ENCODE assay signal across 9 cellular contexts in the genomic region with DNA sequence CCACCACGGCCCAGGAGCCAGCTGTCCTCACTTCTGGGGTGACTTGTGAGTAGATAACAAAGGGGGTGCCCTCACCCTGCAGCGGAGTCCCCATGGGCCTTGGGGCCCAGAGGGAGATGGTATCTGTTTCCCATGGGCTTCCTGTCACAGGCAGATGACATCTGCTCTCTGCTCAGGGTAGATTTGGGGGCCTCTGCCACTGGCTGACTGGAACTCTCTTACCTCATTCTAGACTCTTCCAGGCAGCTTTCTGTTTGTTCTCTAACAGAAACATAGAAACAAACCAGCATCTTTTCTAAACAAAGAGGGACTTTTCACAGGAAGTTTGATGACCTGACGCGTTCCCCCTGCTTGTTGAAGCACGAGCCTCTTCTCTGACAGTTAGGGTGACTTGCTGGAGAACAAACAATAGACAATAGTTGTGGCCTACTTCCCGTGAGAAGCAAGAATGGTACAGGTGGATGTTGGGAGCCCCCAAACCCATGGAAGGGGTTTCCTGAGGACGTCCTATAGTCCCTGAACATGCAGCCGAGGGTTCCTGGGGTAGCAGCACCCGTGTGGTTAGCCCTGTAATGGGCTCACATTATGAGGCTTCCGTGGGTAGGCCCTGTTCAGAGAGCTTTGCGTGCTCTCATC.
DNase-seq lines count a peak whose midpoint lies in the region; ATAC-seq, FAIRE-seq and TF ChIP-seq lines count a peak whose summit lies in the region.
"Had no signal": no experiment of that assay in that cellular context is flagged by ENCODE, and none has a peak within 500 bp of the region (broad histone marks: within the 10 kb centered on the region; RNA-seq: fewer than 3 reads in every experiment).

No MANE protein-coding gene starts in this region.

- no peaks in the 10 kb centered on the region for H3K9me3 Mint-ChIP-seq in activated naive CD4-positive, alpha-beta T cell treated with anti-CD3 and anti-CD28 coated beads for 36 hours
- H3K9me3 Mint-ChIP-seq in neural progenitor cell, result no peaks in the 10 kb centered on the region

- peaks cover 35% of the 10 kb centered on the region for H3K4me1 ChIP-seq in A549
- H3K4me1 ChIP-seq in neural progenitor cell, result peaks cover 16% of the 10 kb centered on the region
- H3K4me1 ChIP-seq in trophoblast cell (ENCODE audit: control insufficient read depth in 1 of 2, insufficient read depth in 2 of 2, low read length in 2 of 2), result peaks cover 4 to 5% of the 10 kb centered on the region in 2 experiments

- peaks cover 3% of the 10 kb centered on the region for H3F3A ChIP-seq in neural progenitor cell (ENCODE audit: low read depth)

- no peak for TF ChIP-seq EP300 in A549 (IDR thresholded peaks at IDR 0.05)

- H3K79me2 ChIP-seq in neural progenitor cell (ENCODE audit: low read depth) (no peaks in the 10 kb centered on the region), trophoblast cell (ENCODE audit: control insufficient read depth, insufficient read depth, low read length, poor library complexity) (no peaks in the 10 kb centered on the region)

- DNase-seq in A549 (ENCODE audit: low read depth in 1 of 2, low spot score in 1 of 2), result no peak
- DNase-seq in activated naive CD4-positive, alpha-beta T cell treated with anti-CD3 and anti-CD28 coated beads for 36 hours, result peak; percentile 89
- no peak for DNase-seq in neural progenitor cell (ENCODE audit: low spot score)
- no peak for DNase-seq in pons (ENCODE audit: low spot score)
- no peak for DNase-seq in trophoblast cell
- no peak for DNase-seq in caudate nucleus (lab: John Stamatoyannopoulos, UW)

- no peak overlapping the region for H2BK12ac ChIP-seq in trophoblast cell (ENCODE audit: low read length)

- 73% methylated on average over 11 of the region's 11 CpGs for WGBS in A549 (ENCODE audit: missing lambda C conversion rate)
- no CpG with 5 or more reads among the region's 11 CpGs for WGBS in trophoblast cell (ENCODE audit: extremely low coverage, insufficient coverage, insufficient read length)

- H3K36me3 ChIP-seq in KOPT-K1 (ENCODE audit: insufficient read depth, low read length) (0 out of 2 replicates have a peak, but pooled peaks cover 9% of the 10 kb centered on the region), neural progenitor cell (no peaks in the 10 kb centered on the region), trophoblast cell (ENCODE audit: control insufficient read depth in 1 of 2, insufficient read depth in 2 of 2, low read length in 2 of 2) (no peaks in the 10 kb centered on the region)

- peaks cover 3% of the 10 kb centered on the region for H4K20me1 ChIP-seq in neural progenitor cell (ENCODE audit: low read depth)

- POLR2A ChIA-PET in A549 (lab: Yijun Ruan, JAX), result no interaction called here

- H4K12ac ChIP-seq in trophoblast cell (ENCODE audit: low read depth, low read length), result no peak overlapping the region

- H3K79me1 ChIP-seq in trophoblast cell (ENCODE audit: low read length), result no peaks in the 10 kb centered on the region

- H3K27ac Mint-ChIP-seq in activated naive CD4-positive, alpha-beta T cell treated with anti-CD3 and anti-CD28 coated beads for 36 hours, result peak overlapping the region; percentile 93
- H3K27ac Mint-ChIP-seq in neural progenitor cell, result peak overlapping the region; percentile 57

- CTCF ChIA-PET in A549 (lab: Yijun Ruan, JAX), result interaction anchor here (1.4 to 2.1 kb wide), 3 partner anchors 19 to 70 kb away, joined by 3 to 7 read pairs (median 6); no protein-coding TSS in a partner anchor
- CTCF ChIA-PET in activated naive CD4-positive, alpha-beta T cell treated with anti-CD3 and anti-CD28 coated beads for 36 hours (lab: Charles Lee), result interaction anchor here (1.6 to 1.9 kb wide), 2 partner anchors 59 to 63 kb away, joined by 4 to 6 read pairs; no protein-coding TSS in a partner anchor

- H3K27me3 ChIP-seq in neural progenitor cell (no peaks in the 10 kb centered on the region), trophoblast cell (ENCODE audit: insufficient read depth, low read length) (peaks cover 2% of the 10 kb centered on the region)

- H3K4me3 ChIP-seq in A549 (no peak overlapping the region), neural progenitor cell (no peak overlapping the region), trophoblast cell (ENCODE audit: low read depth, low read length) (no peak overlapping the region)

- intact Hi-C loops in activated naive CD4-positive, alpha-beta T cell treated with anti-CD3 and anti-CD28 coated beads for 36 hours (cut with micrococcal nuclease), result loop anchor here (1.0 kb wide), 7 partner anchors 15 to 61 kb away; no protein-coding TSS in a partner anchor

- H2AK5ac ChIP-seq in trophoblast cell (ENCODE audit: low read length), result no peak overlapping the region

- H3K4me2 ChIP-seq in A549 (no peak overlapping the region), neural progenitor cell (no peak overlapping the region), trophoblast cell (ENCODE audit: low read length) (no peak overlapping the region)

- no peaks in the 10 kb centered on the region for H3K27me3 Mint-ChIP-seq in activated naive CD4-positive, alpha-beta T cell treated with anti-CD3 and anti-CD28 coated beads for 36 hours (ENCODE audit: low read depth)
- H3K27me3 Mint-ChIP-seq in neural progenitor cell (ENCODE audit: insufficient read depth, low read depth), result peaks cover 2% of the 10 kb centered on the region

- no peak overlapping the region for H3K23ac ChIP-seq in trophoblast cell (ENCODE audit: low read length)

- no peak for TF ChIP-seq CTCF in A549 (IDR thresholded peaks at IDR 0.05)
- TF ChIP-seq CTCF in neural progenitor cell (IDR thresholded peaks at IDR 0.05), result no peak

- H3K4ac ChIP-seq in trophoblast cell (ENCODE audit: low read depth, low read length), result no peak overlapping the region

- H3K18ac ChIP-seq in trophoblast cell (ENCODE audit: low read length), result no peak overlapping the region

- ATAC-seq in A549 (no peak), GM21360 (IDR thresholded peaks at IDR 0.05; ENCODE audit: unreplicated experiment) (peak; percentile 73)

- peak overlapping the region; percentile 39 for H3K4me3 Mint-ChIP-seq in activated naive CD4-positive, alpha-beta T cell treated with anti-CD3 and anti-CD28 coated beads for 36 hours
- H3K4me3 Mint-ChIP-seq in neural progenitor cell, result no peak overlapping the region

- H2BK120ac ChIP-seq in trophoblast cell (ENCODE audit: insufficient read depth, low read length, poor library complexity), result no peak overlapping the region

- no peak overlapping the region for H2BK5ac ChIP-seq in trophoblast cell (ENCODE audit: low read depth, low read length, poor library complexity)

- peaks cover 52% of the 10 kb centered on the region for H3K4me1 Mint-ChIP-seq in activated naive CD4-positive, alpha-beta T cell treated with anti-CD3 and anti-CD28 coated beads for 36 hours (ENCODE audit: low read depth)
- H3K4me1 Mint-ChIP-seq in neural progenitor cell, result peaks cover 32% of the 10 kb centered on the region

- FAIRE-seq in A549 (lab: Jason Lieb, UNC), result no peak
- FAIRE-seq: astrocyte had no signal

- peaks cover 4% of the 10 kb centered on the region for H3K36me3 Mint-ChIP-seq in activated naive CD4-positive, alpha-beta T cell treated with anti-CD3 and anti-CD28 coated beads for 36 hours (ENCODE audit: low read depth)
- H3K36me3 Mint-ChIP-seq in neural progenitor cell, result no peaks in the 10 kb centered on the region

- H3K14ac ChIP-seq in trophoblast cell (ENCODE audit: low read length), result no peak overlapping the region

- H3K27ac ChIP-seq in A549 (peak overlapping the region; percentile 5 to 17; a peak in 3 of 6 replicates), KOPT-K1 (ENCODE audit: low read depth, low read length, poor library complexity, severe bottlenecking) (peak overlapping the region; percentile 97), neural progenitor cell (no peak overlapping the region), trophoblast cell (ENCODE audit: low read depth, low read length) (no peak overlapping the region), caudate nucleus (ENCODE audit: low read depth, low read length) (no peak overlapping the region)

- TF ChIP-seq POLR2A in A549 (IDR thresholded peaks at IDR 0.05; ENCODE audit: low read length), result no peak

- no peak overlapping the region for H4K8ac ChIP-seq in trophoblast cell (ENCODE audit: low read depth, low read length)

- H3K9me3 ChIP-seq in A549, result no peaks in the 10 kb centered on the region
- H3K9me3 ChIP-seq in KOPT-K1 (ENCODE audit: insufficient read depth, low read length, poor library complexity, severe bottlenecking), result no peaks in the 10 kb centered on the region
- no peaks in the 10 kb centered on the region for H3K9me3 ChIP-seq in neural progenitor cell (ENCODE audit: low read depth)
- H3K9me3 ChIP-seq in trophoblast cell (ENCODE audit: insufficient read depth, low read depth, low read length), result peaks cover 2% of the 10 kb centered on the region

- no peak for TF ChIP-seq RAD21 in A549 (conservative IDR thresholded peaks at IDR 0.05 in 1 of 2, IDR thresholded peaks at IDR 0.05 in 1 of 2)

- H3K9ac ChIP-seq in neural progenitor cell (no peak overlapping the region), trophoblast cell (ENCODE audit: low read length) (no peak overlapping the region)

- H2AFZ ChIP-seq in neural progenitor cell (replicated peaks) (no peak overlapping the region), trophoblast cell (ENCODE audit: insufficient read depth, low read length, poor library complexity) (no peak overlapping the region)

- H4K91ac ChIP-seq in trophoblast cell (ENCODE audit: low read depth, low read length), result no peak overlapping the region

TF ChIP-seq in A549, 52 proteins besides CTCF, POLR2A, EP300 and RAD21 (continues in another document):
- no peak for TF ChIP-seq ZSCAN20 (CRISPR knock-in tag; IDR thresholded peaks at IDR 0.05)
- no peak for TF ChIP-seq ZC3H11A (IDR thresholded peaks at IDR 0.05)
- no peak for TF ChIP-seq FOXS1 (CRISPR knock-in tag; IDR thresholded peaks at IDR 0.05)
- TF ChIP-seq, protein P1, sequence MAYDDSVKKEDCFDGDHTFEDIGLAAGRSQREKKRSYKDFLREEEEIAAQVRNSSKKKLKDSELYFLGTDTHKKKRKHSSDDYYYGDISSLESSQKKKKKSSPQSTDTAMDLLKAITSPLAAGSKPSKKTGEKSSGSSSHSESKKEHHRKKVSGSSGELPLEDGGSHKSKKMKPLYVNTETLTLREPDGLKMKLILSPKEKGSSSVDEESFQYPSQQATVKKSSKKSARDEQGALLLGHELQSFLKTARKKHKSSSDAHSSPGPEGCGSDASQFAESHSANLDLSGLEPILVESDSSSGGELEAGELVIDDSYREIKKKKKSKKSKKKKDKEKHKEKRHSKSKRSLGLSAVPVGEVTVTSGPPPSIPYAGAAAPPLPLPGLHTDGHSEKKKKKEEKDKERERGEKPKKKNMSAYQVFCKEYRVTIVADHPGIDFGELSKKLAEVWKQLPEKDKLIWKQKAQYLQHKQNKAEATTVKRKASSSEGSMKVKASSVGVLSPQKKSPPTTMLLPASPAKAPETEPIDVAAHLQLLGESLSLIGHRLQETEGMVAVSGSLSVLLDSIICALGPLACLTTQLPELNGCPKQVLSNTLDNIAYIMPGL (CRISPR knock-in tag; IDR thresholded peaks at IDR 0.05; ENCODE audit: borderline replicate concordance), result no peak

Comparison
In these comparisons a context has a peak if more than half of its experiments do, and no peak if none do; other contexts are left out.
1. H3K27ac ChIP-seq: peak in A549 (2 of 2) and KOPT-K1 (single experiment); none in neural progenitor cell (single experiment), trophoblast cell (single experiment) and caudate nucleus (single experiment).